Comparison of ENCODE assay signal across 5 cellular contexts in the genomic region with DNA sequence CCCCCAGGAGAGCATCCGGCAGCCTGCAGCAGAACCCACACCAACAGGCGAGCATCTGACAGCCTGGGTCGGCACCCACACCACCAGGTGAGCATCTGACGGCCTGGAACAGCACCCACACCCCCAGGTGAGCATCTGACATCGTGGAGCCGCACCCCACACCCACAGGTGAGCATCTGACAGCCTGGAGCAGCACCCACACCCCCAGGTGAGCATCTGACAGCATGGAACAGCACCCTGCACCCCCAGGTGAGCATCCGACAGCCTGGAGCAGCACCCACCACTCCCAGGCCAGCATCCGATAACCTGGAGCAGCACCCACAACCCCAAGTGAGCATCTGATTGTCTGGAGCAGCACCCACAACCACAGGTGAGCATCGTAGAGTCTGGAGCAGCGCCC. TPM values are rescaled to one million over a fixed set of nuclear protein-coding genes. Genes with fewer than 3 reads are reported as not detected.
"Had no signal": no experiment of that assay in that cellular context is flagged by ENCODE, and none has a peak within 500 bp of the region (broad histone marks: within the 10 kb centered on the region; RNA-seq: fewer than 3 reads in every experiment).

No MANE protein-coding gene starts in this region.

RNA-seq across cellular contexts. Expression of gene MMEL1, which starts 43.9 kb away (rescaled TPM):
- total RNA-seq: kidney epithelial cell, left lobe of liver, left ventricle myocardium superior, mammary epithelial cell had no signal
- polyA plus RNA-seq: keratinocyte, mammary epithelial cell had no signal
